9 cellular contexts compared by ENCODE assay signal in the genomic region with DNA sequence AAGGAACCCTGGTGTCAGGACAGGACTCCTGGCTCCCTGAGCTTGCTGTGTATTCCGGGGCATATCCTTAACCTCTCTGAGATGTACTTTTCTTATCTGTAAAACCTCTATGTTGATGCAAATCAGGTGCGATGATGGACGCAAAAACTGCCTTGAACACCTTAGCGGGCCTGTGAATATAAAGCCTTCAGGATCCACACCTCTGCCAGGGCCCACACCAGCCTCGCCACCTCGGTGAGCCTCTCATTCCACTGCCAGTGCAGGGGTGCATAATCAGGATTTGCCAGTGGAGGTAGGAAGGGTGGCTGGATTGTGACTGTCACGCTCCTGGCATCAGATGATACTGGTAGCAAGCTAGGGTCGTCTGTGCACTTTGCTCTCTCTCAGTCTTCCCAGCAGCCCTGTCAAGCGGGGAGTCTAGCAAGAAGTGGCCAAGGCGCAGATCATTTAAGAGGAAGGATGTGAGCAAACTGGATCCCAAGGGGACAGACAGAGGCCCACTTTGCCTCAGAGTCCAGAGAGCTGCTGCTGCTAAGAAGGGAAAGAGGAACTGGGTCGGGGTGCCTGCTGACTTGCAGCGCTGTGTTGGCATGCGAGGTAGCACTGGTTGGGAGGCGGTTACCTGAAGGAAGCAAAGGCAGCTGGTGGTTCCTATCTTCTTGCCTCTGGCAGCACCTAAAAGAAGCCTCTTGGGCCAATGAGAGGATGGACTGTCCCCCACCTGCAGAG. TPM values are rescaled to one million over a fixed set of nuclear protein-coding genes. Genes with fewer than 3 reads are reported as not detected.
DNase-seq lines count a peak whose midpoint lies in the region; ATAC-seq and TF ChIP-seq lines count a peak whose summit lies in the region.
"Had no signal": no experiment of that assay in that cellular context is flagged by ENCODE, and none has a peak within 500 bp of the region (broad histone marks: within the 10 kb centered on the region; RNA-seq: fewer than 3 reads in every experiment).

No MANE protein-coding gene starts in this region.

- in situ Hi-C loops in IMR-90 (cut with MboI; ENCODE audit: low sequenced_read_pairs): no loop called here
- in situ Hi-C loops in gastrocnemius medialis (cut with MboI; ENCODE audit: low sequenced_read_pairs in 4 of 4): no loop called here

- peaks cover 93% of the 10 kb centered on the region for H3K4me1 Mint-ChIP-seq in activated CD4-positive, alpha-beta T cell treated with anti-CD3 and anti-CD28 coated beads, Interleukin-2, amount 10 ng/mL, durations not matched to agents 24 days and 14 days
- H3K4me1 Mint-ChIP-seq in activated naive CD8-positive, alpha-beta T cell (ENCODE audit: low read depth): peaks cover 55% of the 10 kb centered on the region

- dilution Hi-C loops in IMR-90 (cut with HindIII; ENCODE audit: low sequenced_read_pairs, unreplicated experiment): no loop called here

- H3K14ac ChIP-seq in IMR-90 (replicated peaks; ENCODE audit: low read depth, low read length): 0 out of 2 replicates have a peak overlapping the region, but pooled peaks have one; percentile 41

- BruUV-seq in IMR-90 (replicated peaks; lab: Mats Ljungman, UMichigan): no TSS peak

- no peak overlapping the region for H2AFZ ChIP-seq in IMR-90 (replicated peaks; ENCODE audit: low read length, poor library complexity)

- peak overlapping the region; percentile 47 for H2BK5ac ChIP-seq in IMR-90 (ENCODE audit: low read depth, low read length, poor library complexity, severe bottlenecking)

- peak overlapping the region; percentile 12; the same call in 1 of the 2 replicates for H2BK120ac ChIP-seq in IMR-90 (ENCODE audit: low read depth, low read length)

- H2AK9ac ChIP-seq in IMR-90 (replicated peaks; ENCODE audit: low read depth, low read length, poor library complexity): peak overlapping the region; percentile 37

- peaks cover 61% of the 10 kb centered on the region for H3K4me1 ChIP-seq in IMR-90 (ENCODE audit: control insufficient read depth, insufficient read depth, low read length)
- H3K4me1 ChIP-seq in gastrocnemius medialis: peaks cover 63 to 74% of the 10 kb centered on the region in 2 donors

- H2BK20ac ChIP-seq in IMR-90 (ENCODE audit: low read depth, low read length): peak overlapping the region; percentile 3; the same call in 1 of the 2 replicates

- H3K18ac ChIP-seq in IMR-90 (ENCODE audit: low read depth, low read length): no peak overlapping the region

- H3K36me3 Mint-ChIP-seq in activated CD4-positive, alpha-beta T cell treated with anti-CD3 and anti-CD28 coated beads, Interleukin-2, amount 10 ng/mL, durations not matched to agents 24 days and 14 days (ENCODE audit: low read depth): peaks cover 49% of the 10 kb centered on the region
- peaks cover 12% of the 10 kb centered on the region for H3K36me3 Mint-ChIP-seq in activated naive CD8-positive, alpha-beta T cell

- peak overlapping the region; percentile 69; the same call in 1 of the 2 replicates for H3K23ac ChIP-seq in IMR-90 (ENCODE audit: low read depth, low read length)

- H3K27ac ChIP-seq in IMR-90 (ENCODE audit: insufficient read depth, low read length) (no peak overlapping the region), gastrocnemius medialis (peak overlapping the region; percentile 79 to 98 (median 90))

- no peak overlapping the region for H3K9ac ChIP-seq in IMR-90 (ENCODE audit: low read depth, low read length)

- POLR2A ChIA-PET in IMR-90 (lab: Charles Lee; ENCODE audit: unreplicated experiment): no interaction called here

- no peaks in the 10 kb centered on the region for H3K27me3 Mint-ChIP-seq in activated CD4-positive, alpha-beta T cell treated with anti-CD3 and anti-CD28 coated beads, Interleukin-2, amount 10 ng/mL, durations not matched to agents 24 days and 14 days
- H3K27me3 Mint-ChIP-seq in activated naive CD8-positive, alpha-beta T cell: no peaks in the 10 kb centered on the region

- H3K4ac ChIP-seq in IMR-90 (ENCODE audit: low read depth, low read length): peak overlapping the region; percentile 49

- intact Hi-C loops in activated CD4-positive, alpha-beta T cell treated with anti-CD3 and anti-CD28 coated beads, Interleukin-2, amount 10 ng/mL, durations not matched to agents 24 days and 14 days (cut with micrococcal nuclease): no loop called here
- intact Hi-C loops in IMR-90 (cut with micrococcal nuclease): no loop called here
- intact Hi-C loops in gastrocnemius medialis (cut with DNase I; ENCODE audit: low total_unique reads): no loop called here

- H4K5ac ChIP-seq in IMR-90 (ENCODE audit: low read depth, low read length): no peak overlapping the region

- H3K79me1 ChIP-seq in IMR-90 (ENCODE audit: low read depth in 1 of 2, low read length in 2 of 2): peaks cover 12 to 95% of the 10 kb centered on the region in 2 experiments; a peak in 3 of 4 replicates

- H3K9me3 ChIP-seq in IMR-90 (ENCODE audit: control insufficient read depth, insufficient read depth, low read length) (no peaks in the 10 kb centered on the region), gastrocnemius medialis (no peaks in the 10 kb centered on the region)

- H3K4me3 Mint-ChIP-seq in activated CD4-positive, alpha-beta T cell treated with anti-CD3 and anti-CD28 coated beads, Interleukin-2, amount 10 ng/mL, durations not matched to agents 24 days and 14 days: peak overlapping the region; percentile 11
- no peak overlapping the region for H3K4me3 Mint-ChIP-seq in activated naive CD8-positive, alpha-beta T cell

- no peak overlapping the region for H4K91ac ChIP-seq in IMR-90 (ENCODE audit: insufficient read depth, low read depth, low read length)

- peaks cover 98% of the 10 kb centered on the region for H4K20me1 ChIP-seq in IMR-90 (ENCODE audit: insufficient read depth, low read length)

- peak overlapping the region in 1 of 2 experiments; percentile 43; a peak in 1 of 4 replicates for H4K8ac ChIP-seq in IMR-90 (ENCODE audit: low read depth in 2 of 2, low read length in 2 of 2)

- no peak overlapping the region; the same call in 2 of the 3 replicates for H2BK15ac ChIP-seq in IMR-90 (ENCODE audit: low read depth, low read length)

- no peak overlapping the region for H3K4me2 ChIP-seq in IMR-90 (ENCODE audit: low read depth, low read length)

- H2AK5ac ChIP-seq in IMR-90 (ENCODE audit: low read depth, low read length): peak overlapping the region; percentile 78

- no peaks in the 10 kb centered on the region for H3K27me3 ChIP-seq in IMR-90 (ENCODE audit: control insufficient read depth, insufficient read depth, low read length)
- no peaks in the 10 kb centered on the region for H3K27me3 ChIP-seq in gastrocnemius medialis

- H3K4me3 ChIP-seq in IMR-90 (ENCODE audit: insufficient read depth, low read depth, low read length) (no peak overlapping the region), gastrocnemius medialis (no peak overlapping the region)

- TF ChIP-seq RAD21 in IMR-90 (IDR thresholded peaks at IDR 0.05; ENCODE audit: low read length): no peak

- DNase-seq in activated CD4-positive, alpha-beta T cell treated with anti-CD3 and anti-CD28 coated beads, Interleukin-2, amount 10 ng/mL, durations not matched to agents 24 days and 14 days: peak; percentile 63
- DNase-seq in activated CD4-positive, alpha-beta T cell treated with anti-CD3 and anti-CD28 coated beads, Interleukin-2, amount 50 U/mL, for 1 hour: no peak
- no peak for DNase-seq in IMR-90
- DNase-seq in gastrocnemius medialis: no peak
- DNase-seq in stimulated activated CD4-positive, alpha-beta T cell treated with anti-CD3 and anti-CD28 coated beads, Interleukin-4, amount 100 ng/mL, for 24 hours: no peak
- DNase-seq in NCI-H1694 (lab: John Stamatoyannopoulos, UW): no peak
- no peak for DNase-seq in RPMI8226
- DNase-seq: MM.1S had no signal

- 100% methylated on average over 10 of the region's 14 CpGs; no CpG with 5 or more reads in 1 of the 2 experiments for WGBS in IMR-90 (ENCODE audit: extremely low coverage in 2 of 2, insufficient read length in 1 of 2), 2 experiments

- H3K27ac Mint-ChIP-seq in activated CD4-positive, alpha-beta T cell treated with anti-CD3 and anti-CD28 coated beads, Interleukin-2, amount 10 ng/mL, durations not matched to agents 24 days and 14 days: peak overlapping the region; percentile 95
- peak overlapping the region; percentile 46 for H3K27ac Mint-ChIP-seq in activated naive CD8-positive, alpha-beta T cell

- TF ChIP-seq CTCF in IMR-90 (conservative IDR thresholded peaks at IDR 0.05; ENCODE audit: low read depth, low read length) (no peak), gastrocnemius medialis (IDR thresholded peaks at IDR 0.05 in 4 of 5, conservative IDR thresholded peaks at IDR 0.05 in 1 of 5) (no peak)

- peaks cover 49% of the 10 kb centered on the region for H3K36me3 ChIP-seq in IMR-90 (ENCODE audit: control insufficient read depth, insufficient read depth, low read length)
- H3K36me3 ChIP-seq in gastrocnemius medialis: no peaks in the 10 kb centered on the region

- CTCF ChIA-PET in IMR-90 (lab: Yijun Ruan, JAX): no interaction called here

- peaks cover 78% of the 10 kb centered on the region for H3K9me1 ChIP-seq in IMR-90 (ENCODE audit: insufficient read depth, low read length)

- no peak overlapping the region for H3K56ac ChIP-seq in IMR-90 (ENCODE audit: extremely low read depth, insufficient read depth, low read length)

- H3K9me3 Mint-ChIP-seq in activated CD4-positive, alpha-beta T cell treated with anti-CD3 and anti-CD28 coated beads, Interleukin-2, amount 10 ng/mL, durations not matched to agents 24 days and 14 days: peaks cover 4% of the 10 kb centered on the region
- no peaks in the 10 kb centered on the region for H3K9me3 Mint-ChIP-seq in activated naive CD8-positive, alpha-beta T cell (ENCODE audit: low read depth)

- TF ChIP-seq POLR2A in IMR-90 (IDR thresholded peaks at IDR 0.05; ENCODE audit: low read depth, low read length) (no peak), gastrocnemius medialis (IDR thresholded peaks at IDR 0.05) (no peak)

- ATAC-seq in IMR-90 (ENCODE audit: low read depth) (no peak), gastrocnemius medialis (no peak)

TF ChIP-seq in IMR-90, 13 proteins besides CTCF, POLR2A, EP300 and RAD21 (continues in another document):
- TF ChIP-seq MAZ (IDR thresholded peaks at IDR 0.05; ENCODE audit: borderline replicate concordance, low read depth, low read length) (no peak), RCOR1 (IDR thresholded peaks at IDR 0.05; ENCODE audit: insufficient replicate concordance, low read length) (no peak), RFX5 (IDR thresholded peaks at IDR 0.05; ENCODE audit: low read depth, low read length) (no peak), CHD1 (IDR thresholded peaks at IDR 0.05; ENCODE audit: low read depth, low read length) (no peak)

RNA-seq across cellular contexts. Expression of gene SMAD3, which starts 27.9 kb away (rescaled TPM):
- total RNA-seq in activated CD4-positive, alpha-beta T cell treated with anti-CD3 and anti-CD28 coated beads, Interleukin-2, amount 10 ng/mL, durations not matched to agents 24 days and 14 days: 59.9 and 61.6 TPM in 2 replicates
- total RNA-seq in IMR-90 (2012; rRNA removed) (71.0 and 71.1 TPM in 2 replicates), gastrocnemius medialis (10 to 100 TPM; 15.9 to 61.7 (median 26.3) TPM)
- polyA plus RNA-seq in IMR-90 (2012; rRNA removed): 177 and 194 TPM in 2 replicates
- polyA plus RNA-seq in IMR-90 (2012; cell fraction: cytosol; rRNA removed): 153 and 181 TPM in 2 replicates
- polyA plus RNA-seq in IMR-90 (2012; cell fraction: nucleus; rRNA removed; ENCODE audit: low replicate concordance): 378 and 409 TPM in 2 replicates
